Comparison of ENCODE assay signal across 1 cellular context in the genomic region with DNA sequence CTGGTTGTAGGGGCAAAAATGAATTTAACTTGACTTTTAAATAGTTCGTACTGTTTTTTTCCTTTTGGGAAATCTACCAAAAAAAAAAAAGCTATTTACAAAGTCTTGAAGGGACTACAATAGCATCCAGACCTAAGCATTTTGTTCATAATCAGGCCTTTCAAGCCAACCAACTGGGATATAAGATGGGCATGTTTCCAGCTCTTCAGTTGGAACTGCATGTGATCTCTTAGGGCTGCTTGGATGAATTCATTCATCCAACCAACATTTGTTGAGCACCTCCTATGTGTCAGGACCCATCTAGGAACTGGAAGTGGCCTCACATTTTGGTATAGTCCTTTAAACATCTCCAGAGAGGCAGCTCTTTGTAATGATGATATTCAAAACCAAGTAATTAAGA.
TF ChIP-seq lines count a peak whose summit lies in the region.

No MANE protein-coding gene starts in this region.

TF ChIP-seq in GM12878, 131 proteins besides CTCF, POLR2A, EP300 and RAD21 (continued from another document):
- TF ChIP-seq, protein P1, sequence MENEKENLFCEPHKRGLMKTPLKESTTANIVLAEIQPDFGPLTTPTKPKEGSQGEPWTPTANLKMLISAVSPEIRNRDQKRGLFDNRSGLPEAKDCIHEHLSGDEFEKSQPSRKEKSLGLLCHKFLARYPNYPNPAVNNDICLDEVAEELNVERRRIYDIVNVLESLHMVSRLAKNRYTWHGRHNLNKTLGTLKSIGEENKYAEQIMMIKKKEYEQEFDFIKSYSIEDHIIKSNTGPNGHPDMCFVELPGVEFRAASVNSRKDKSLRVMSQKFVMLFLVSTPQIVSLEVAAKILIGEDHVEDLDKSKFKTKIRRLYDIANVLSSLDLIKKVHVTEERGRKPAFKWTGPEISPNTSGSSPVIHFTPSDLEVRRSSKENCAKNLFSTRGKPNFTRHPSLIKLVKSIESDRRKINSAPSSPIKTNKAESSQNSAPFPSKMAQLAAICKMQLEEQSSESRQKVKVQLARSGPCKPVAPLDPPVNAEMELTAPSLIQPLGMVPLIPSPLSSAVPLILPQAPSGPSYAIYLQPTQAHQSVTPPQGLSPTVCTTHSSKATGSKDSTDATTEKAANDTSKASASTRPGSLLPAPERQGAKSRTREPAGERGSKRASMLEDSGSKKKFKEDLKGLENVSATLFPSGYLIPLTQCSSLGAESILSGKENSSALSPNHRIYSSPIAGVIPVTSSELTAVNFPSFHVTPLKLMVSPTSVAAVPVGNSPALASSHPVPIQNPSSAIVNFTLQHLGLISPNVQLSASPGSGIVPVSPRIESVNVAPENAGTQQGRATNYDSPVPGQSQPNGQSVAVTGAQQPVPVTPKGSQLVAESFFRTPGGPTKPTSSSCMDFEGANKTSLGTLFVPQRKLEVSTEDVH (IDR thresholded peaks at IDR 0.05; ENCODE audit: low read depth, partially characterized antibody), result no peak
- TF ChIP-seq ZNF24 (IDR thresholded peaks at IDR 0.05) (no peak), SRF (IDR thresholded peaks at IDR 0.05; ENCODE audit: low read depth in 2 of 2, low read length in 2 of 2) (no peak), PAX5 (IDR thresholded peaks at IDR 0.05; ENCODE audit: borderline replicate concordance, low read depth, low read length) (no peak), ZSCAN29 (IDR thresholded peaks at IDR 0.05) (no peak)
